Comparison of ENCODE assay signal across 17 cellular contexts in the genomic region with DNA sequence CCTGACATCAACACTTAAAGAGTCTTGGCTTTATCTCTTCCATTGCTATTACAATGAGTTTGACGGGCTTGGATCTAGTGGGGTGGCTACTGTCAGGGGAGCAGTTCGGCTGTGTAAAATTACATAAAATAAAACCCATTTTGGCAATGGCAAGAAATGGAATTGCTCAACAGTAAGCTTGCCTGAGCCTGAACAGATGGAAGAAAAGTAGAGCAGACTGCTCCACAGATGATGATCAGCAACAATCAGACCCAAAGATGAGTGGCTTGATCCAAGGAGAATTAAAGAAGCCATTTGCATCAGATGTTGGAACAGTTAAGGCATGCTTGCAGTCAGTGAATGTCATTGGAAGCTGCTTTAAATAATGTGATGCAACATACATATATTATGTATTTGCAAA.
A peak's percentile ranks its signal among the peaks of the same experiment; 100 is the strongest.
DNase-seq lines count a peak whose midpoint lies in the region; ATAC-seq and TF ChIP-seq lines count a peak whose summit lies in the region.
"Had no signal": no experiment of that assay in that cellular context is flagged by ENCODE, and none has a peak within 500 bp of the region (broad histone marks: within the 10 kb centered on the region; RNA-seq: fewer than 3 reads in every experiment).

No MANE protein-coding gene starts in this region.

- H3K36me3 Mint-ChIP-seq in H9 (ENCODE audit: insufficient read depth in 1 of 3, low read depth in 3 of 3): no peaks in the 10 kb centered on the region
- no peaks in the 10 kb centered on the region for H3K36me3 Mint-ChIP-seq in brain
- no peaks in the 10 kb centered on the region for H3K36me3 Mint-ChIP-seq in glutamatergic neuron (ENCODE audit: unreplicated experiment)
- H3K36me3 Mint-ChIP-seq: CD4-positive, CD25-positive, alpha-beta regulatory T cell had no signal

- no peak overlapping the region for H2BK12ac ChIP-seq in H9 (ENCODE audit: insufficient read length, low read depth, low read length)

- no peak for ATAC-seq in HG02885 (IDR thresholded peaks at IDR 0.05; ENCODE audit: poor library complexity, unreplicated experiment)
- ATAC-seq in HG03469 (IDR thresholded peaks at IDR 0.05; ENCODE audit: unreplicated experiment): no peak
- no peak for ATAC-seq in GM18519 (IDR thresholded peaks at IDR 0.05; ENCODE audit: low FRiP score, unreplicated experiment)
- ATAC-seq: Panc1 had no signal

- H3K9me3 ChIP-seq in H9 (ENCODE audit: control insufficient read depth, low read depth, low read length): no peaks in the 10 kb centered on the region
- H3K9me3 ChIP-seq: BE2C, Caco-2 had no signal

- DNase-seq in Ammon's horn (ENCODE audit: low spot score): peak; percentile 54
- no peak for DNase-seq in H9
- no peak for DNase-seq in glutamatergic neuron
- DNase-seq in activated naive CD4-positive, alpha-beta T cell treated with Interleukin-2 at 50 U/mL for 16 hours: no peak
- DNase-seq: BE2C; Caco-2; CD4-positive, CD25-positive, alpha-beta regulatory T cell; HFFc6; IMR-90; NCI-H1417; NCI-H2029 treated with DMSO at 0.1 percent for 48 hours; NCI-H510A had no signal

- H3K9ac ChIP-seq in H9 (ENCODE audit: extremely low read depth, insufficient read length, low read length): no peak overlapping the region

- no peak overlapping the region for H3K23ac ChIP-seq in H9 (ENCODE audit: insufficient read length, low read depth, low read length)

- no peaks in the 10 kb centered on the region for H3K79me2 ChIP-seq in H9 (ENCODE audit: insufficient read depth, low read length)

- H2BK15ac ChIP-seq in H9 (ENCODE audit: low read depth, low read length): no peak overlapping the region

- H3K4ac ChIP-seq in H9 (ENCODE audit: low read depth, low read length): no peak overlapping the region

- no peak overlapping the region for H4K8ac ChIP-seq in H9 (replicated peaks; ENCODE audit: insufficient read length, low read depth, low read length)

- peaks cover 86% of the 10 kb centered on the region for H3K27me3 Mint-ChIP-seq in H9 (ENCODE audit: low read depth)
- H3K27me3 Mint-ChIP-seq in brain: peaks cover 3% of the 10 kb centered on the region
- H3K27me3 Mint-ChIP-seq in glutamatergic neuron (ENCODE audit: unreplicated experiment): peaks cover 2% of the 10 kb centered on the region
- H3K27me3 Mint-ChIP-seq: CD4-positive, CD25-positive, alpha-beta regulatory T cell had no signal

- H3K23me2 ChIP-seq in H9 (ENCODE audit: insufficient read length, low read depth, low read length, poor library complexity, severe bottlenecking): no peaks in the 10 kb centered on the region

- H3K56ac ChIP-seq in H9 (ENCODE audit: insufficient read length, low read depth, low read length): no peak overlapping the region

- H3K4me3 Mint-ChIP-seq in H9: no peak overlapping the region
- H3K4me3 Mint-ChIP-seq in brain: peak overlapping the region in 2 of 5 experiments; percentile 7 to 29
- no peak overlapping the region for H3K4me3 Mint-ChIP-seq in glutamatergic neuron (ENCODE audit: unreplicated experiment)
- H3K4me3 Mint-ChIP-seq: CD4-positive, CD25-positive, alpha-beta regulatory T cell; HFFc6 had no signal

- peak overlapping the region; percentile 41 for H4K5ac ChIP-seq in H9 (ENCODE audit: insufficient read length, low read depth, low read length)

- H2BK5ac ChIP-seq in H9 (ENCODE audit: insufficient read length, low read length): no peak overlapping the region

- H3K27ac Mint-ChIP-seq in H9 (no peak overlapping the region), brain (peak overlapping the region in 3 of 5 experiments; percentile 53 to 94 (median 92)), glutamatergic neuron (ENCODE audit: unreplicated experiment) (peak overlapping the region; percentile 30)
- H3K27ac Mint-ChIP-seq: CD4-positive, CD25-positive, alpha-beta regulatory T cell; HFFc6 had no signal

- TF ChIP-seq CTCF in H9 (conservative IDR thresholded peaks at IDR 0.05): no peak
- TF ChIP-seq CTCF in brain (conservative IDR thresholded peaks at IDR 0.05): no peak
- no peak for TF ChIP-seq CTCF in glutamatergic neuron (IDR thresholded peaks at IDR 0.05; ENCODE audit: partially characterized antibody, unreplicated experiment)

- H3K4me2 ChIP-seq in H9 (ENCODE audit: insufficient read depth, insufficient read length, low read length): no peak overlapping the region

- H3K9me3 Mint-ChIP-seq in H9 (no peaks in the 10 kb centered on the region; a peak in 1 of 5 replicates), brain (peaks cover 0 to 3% (median 0%) of the 10 kb centered on the region in 5 experiments), glutamatergic neuron (ENCODE audit: unreplicated experiment) (peaks cover 3% of the 10 kb centered on the region)
- H3K9me3 Mint-ChIP-seq: HFFc6 had no signal

- H3K79me1 ChIP-seq in H9 (ENCODE audit: insufficient read depth, low read depth, low read length, poor library complexity, severe bottlenecking): no peaks in the 10 kb centered on the region

- no peak overlapping the region for H2BK20ac ChIP-seq in H9 (ENCODE audit: low read depth, low read length, poor library complexity, severe bottlenecking)

- no peaks in the 10 kb centered on the region for H3K4me1 ChIP-seq in H9 (ENCODE audit: insufficient read depth, low read length)
- H3K4me1 ChIP-seq: BE2C, Caco-2 had no signal

- no peak overlapping the region for H2AK5ac ChIP-seq in H9 (ENCODE audit: insufficient read length, low read length)

- H2AFZ ChIP-seq in H9 (ENCODE audit: low read length): no peak overlapping the region

- H2BK120ac ChIP-seq in H9 (ENCODE audit: low read depth, low read length, poor library complexity, severe bottlenecking): no peak overlapping the region

- no CpG with 5 or more reads among the region's 2 CpGs for WGBS in H9 (ENCODE audit: extremely low coverage, insufficient read length, low lambda C conversion rate)

- H4K91ac ChIP-seq in H9 (ENCODE audit: insufficient read length, low read depth, low read length): no peak overlapping the region

- H3K18ac ChIP-seq in H9 (ENCODE audit: insufficient read length, low read depth, low read length): no peak overlapping the region

- no peak overlapping the region for H3T11ph ChIP-seq in H9 (ENCODE audit: low read length)

- no peak overlapping the region for H3K14ac ChIP-seq in H9 (ENCODE audit: insufficient read depth, low read length)

- H3K4me1 Mint-ChIP-seq in H9 (no peaks in the 10 kb centered on the region), brain (no peaks in the 10 kb centered on the region), glutamatergic neuron (ENCODE audit: low read depth, unreplicated experiment) (peaks cover 18% of the 10 kb centered on the region)
- H3K4me1 Mint-ChIP-seq: CD4-positive, CD25-positive, alpha-beta regulatory T cell had no signal

- no peak overlapping the region for H3K27ac ChIP-seq in H9 (ENCODE audit: insufficient read length, low read depth, low read length)

- H4K20me1 ChIP-seq in H9 (ENCODE audit: control insufficient read depth, insufficient read depth, insufficient read length): no peaks in the 10 kb centered on the region

- peaks cover under 1% of the 10 kb centered on the region; the same call in 1 of the 2 replicates for H3K27me3 ChIP-seq in H9 (ENCODE audit: insufficient read depth, low read length)
- H3K27me3 ChIP-seq: BE2C had no signal

Comparison
In these comparisons a context has a peak if more than half of its experiments do, and no peak if none do; other contexts are left out.
1. H3K27ac Mint-ChIP-seq: peak in brain (3 of 5) and glutamatergic neuron (single experiment); none in H9 (0 of 3).